In genomic region chr6:28383235-28384142, GRCh38 we compare ENCODE assay signal across 8 cellular contexts. TPM values are rescaled to one million over a fixed set of nuclear protein-coding genes. Genes with fewer than 3 reads are reported as not detected.
A peak's percentile ranks its signal among the peaks of the same experiment; 100 is the strongest.
DNase-seq lines count a peak whose midpoint lies in the region; ATAC-seq and TF ChIP-seq lines count a peak whose summit lies in the region.

No MANE protein-coding gene starts in this region.

- H3K36me3 ChIP-seq in gastroesophageal sphincter (peaks cover 3 to 51% of the 10 kb centered on the region in 2 donors), transverse colon (peaks cover 0 to 18% (median 10%) of the 10 kb centered on the region in 4 donors)

- H3K4me3 ChIP-seq in gastroesophageal sphincter = peak overlapping the region; percentile 49 to 56
- peak overlapping the region in 3 of 4 donors; percentile 37 to 65 (median 44) for H3K4me3 ChIP-seq in transverse colon

- WGBS in gastroesophageal sphincter (ENCODE audit: low coverage in 1 of 2), 2 donors = 19 to 81% methylated on average over 4 to 24 of the region's 31 CpGs
- WGBS in transverse colon (ENCODE audit: low coverage in 1 of 2), 2 donors = 32 to 39% methylated on average over 8 to 24 of the region's 31 CpGs

- TF ChIP-seq CTCF in gastroesophageal sphincter (IDR thresholded peaks at IDR 0.05) (peak; percentile 19 to 59 (median 55)), transverse colon (IDR thresholded peaks at IDR 0.05) (peak; percentile 39 to 81 (median 52))

- in situ Hi-C loops in ACHN (cut with HindIII; ENCODE audit: low pct_ligation_motif_present, low pct_unique_long_range_greater_than_20kb, low sequenced_read_pairs) = no loop called here
- in situ Hi-C loops in transverse colon (cut with MboI; ENCODE audit: low pct_ligation_motif_present in 1 of 4, low pct_unique_long_range_greater_than_20kb in 1 of 4, low sequenced_read_pairs in 3 of 4) = no loop called here

- H3K27ac ChIP-seq in gastroesophageal sphincter (peak overlapping the region; percentile 55 to 90 (median 86)), transverse colon (peak overlapping the region; percentile 62 to 88 (median 82))

- ATAC-seq in GM18505 (IDR thresholded peaks at IDR 0.05; ENCODE audit: unreplicated experiment) (peak; percentile 92), HG02970 (IDR thresholded peaks at IDR 0.05; ENCODE audit: low FRiP score, unreplicated experiment) (peak; percentile 81), gastroesophageal sphincter (peak; percentile 98)
- ATAC-seq in natural killer cell treated with Interleukin-12 subunit alpha and Interleukin-12 subunit beta and Interleukin-15 and Interleukin-18, amount 100 ng/mL, for 72 hours = peak; percentile 71 to 74

- peak overlapping the region in 1 of 2 donors; percentile 75 for H3K27ac Mint-ChIP-seq in natural killer cell treated with Interleukin-12 subunit alpha and Interleukin-12 subunit beta and Interleukin-15 and Interleukin-18, amount 100 ng/mL, for 72 hours

- H3K27me3 Mint-ChIP-seq in natural killer cell treated with Interleukin-12 subunit alpha and Interleukin-12 subunit beta and Interleukin-15 and Interleukin-18, amount 100 ng/mL, for 72 hours = no peaks in the 10 kb centered on the region

- peak overlapping the region; percentile 67 for H3K4me3 Mint-ChIP-seq in natural killer cell treated with Interleukin-12 subunit alpha and Interleukin-12 subunit beta and Interleukin-15 and Interleukin-18, amount 100 ng/mL, for 72 hours

- TF ChIP-seq POLR2A in GM18505 (IDR thresholded peaks at IDR 0.05; ENCODE audit: borderline replicate concordance, extremely low read depth, insufficient read depth, insufficient read length) (peak; percentile 51), gastroesophageal sphincter (IDR thresholded peaks at IDR 0.05) (peak in 1 of 2 donors; percentile 14), transverse colon (IDR thresholded peaks at IDR 0.05) (peak; percentile 50)

- H3K4me1 Mint-ChIP-seq in natural killer cell treated with Interleukin-12 subunit alpha and Interleukin-12 subunit beta and Interleukin-15 and Interleukin-18, amount 100 ng/mL, for 72 hours (ENCODE audit: low read depth in 2 of 2) = peaks cover 41 to 43% of the 10 kb centered on the region in 2 donors

- H3K4me1 ChIP-seq in gastroesophageal sphincter (peaks cover 0 to 40% (median 4%) of the 10 kb centered on the region in 3 donors), transverse colon (peaks cover 0 to 15% (median 5%) of the 10 kb centered on the region in 4 donors)

- intact Hi-C loops in transverse colon (cut with DNase I; ENCODE audit: low total_unique reads) = no loop called here

- H3K27me3 ChIP-seq in gastroesophageal sphincter = no peaks in the 10 kb centered on the region
- H3K27me3 ChIP-seq in transverse colon = no peaks in the 10 kb centered on the region

- H3K9me3 Mint-ChIP-seq in natural killer cell treated with Interleukin-12 subunit alpha and Interleukin-12 subunit beta and Interleukin-15 and Interleukin-18, amount 100 ng/mL, for 72 hours = no peaks in the 10 kb centered on the region

- DNase-seq in ACHN (peak; percentile 87), NCI-H2227 treated with DMSO at 0.1 percent for 48 hours (lab: John Stamatoyannopoulos, UW) (peak; percentile 88), transverse colon (peak; percentile 92)
- DNase-seq in activated gamma-delta T cell treated with anti-CD3 and anti-CD28 coated beads, Interleukin-2, amount 50 U/mL, for 16 hours (ENCODE audit: low read depth) = peak; percentile 7
- DNase-seq in natural killer cell treated with Interleukin-12 subunit alpha and Interleukin-12 subunit beta and Interleukin-15 and Interleukin-18, amount 100 ng/mL, for 72 hours (ENCODE audit: low spot score) = no peak

- no peaks in the 10 kb centered on the region for H3K9me3 ChIP-seq in gastroesophageal sphincter
- H3K9me3 ChIP-seq in transverse colon = no peaks in the 10 kb centered on the region

- no peak for TF ChIP-seq EP300 in gastroesophageal sphincter (IDR thresholded peaks at IDR 0.05)
- no peak for TF ChIP-seq EP300 in transverse colon (IDR thresholded peaks at IDR 0.05; ENCODE audit: low read depth)

- H3K36me3 Mint-ChIP-seq in natural killer cell treated with Interleukin-12 subunit alpha and Interleukin-12 subunit beta and Interleukin-15 and Interleukin-18, amount 100 ng/mL, for 72 hours = peaks cover 48% of the 10 kb centered on the region

RNA-seq across cellular contexts. Expression of gene ZSCAN12, which starts 16.1 kb away (rescaled TPM):
- 1 to 10 TPM; 5.6 to 8.6 (median 6.0) TPM for total RNA-seq in gastroesophageal sphincter
- total RNA-seq in natural killer cell treated with Interleukin-12 subunit alpha and Interleukin-12 subunit beta and Interleukin-15 and Interleukin-18, amount 100 ng/mL, for 72 hours = 1 to 10 TPM; 6.9 to 9.9 TPM
- 1 to 10 TPM; 1.2 to 6.2 (median 3.5) TPM for total RNA-seq in transverse colon

RNA-seq across cellular contexts. Expression of gene ZKSCAN3, which starts 33.7 kb away (rescaled TPM):
- total RNA-seq in gastroesophageal sphincter = 1 to 10 TPM; 4.4 to 9.8 (median 6.9) TPM
- total RNA-seq in natural killer cell treated with Interleukin-12 subunit alpha and Interleukin-12 subunit beta and Interleukin-15 and Interleukin-18, amount 100 ng/mL, for 72 hours = 1 to 10 TPM; 3.1 to 4.6 TPM
- total RNA-seq in transverse colon = 1 to 10 TPM; 1.4 to 5.2 (median 4.3) TPM

RNA-seq across cellular contexts. Expression of gene ZSCAN31, which starts 47.5 kb away (rescaled TPM):
- 10 to 100 TPM; 14.9 to 32.0 (median 24.8) TPM for total RNA-seq in gastroesophageal sphincter
- total RNA-seq in natural killer cell treated with Interleukin-12 subunit alpha and Interleukin-12 subunit beta and Interleukin-15 and Interleukin-18, amount 100 ng/mL, for 72 hours = 1 to 10 TPM in 1 of 2 donors, under 1 TPM in 1; 0.40 to 2.0 TPM
- 10 to 100 TPM in 3 of 4 donors, 1 to 10 TPM in 1; 9.0 to 28.3 (median 17.0) TPM for total RNA-seq in transverse colon

RNA-seq across cellular contexts. Expression of gene ZSCAN23, which starts 59.8 kb away (rescaled TPM):
- total RNA-seq in gastroesophageal sphincter (1 to 10 TPM; 2.6 to 8.1 (median 2.8) TPM), transverse colon (10 to 100 TPM in 1 of 4 donors, 1 to 10 TPM in 1, under 1 TPM in 1, not detected in 1; 0.55 to 17.1 (median 2.5) TPM)
- total RNA-seq in natural killer cell treated with Interleukin-12 subunit alpha and Interleukin-12 subunit beta and Interleukin-15 and Interleukin-18, amount 100 ng/mL, for 72 hours = 1 to 10 TPM in 1 of 2 donors, under 1 TPM in 1; 0.40 to 1.5 TPM
